3 cellular contexts compared by ENCODE assay signal in the genomic region with DNA sequence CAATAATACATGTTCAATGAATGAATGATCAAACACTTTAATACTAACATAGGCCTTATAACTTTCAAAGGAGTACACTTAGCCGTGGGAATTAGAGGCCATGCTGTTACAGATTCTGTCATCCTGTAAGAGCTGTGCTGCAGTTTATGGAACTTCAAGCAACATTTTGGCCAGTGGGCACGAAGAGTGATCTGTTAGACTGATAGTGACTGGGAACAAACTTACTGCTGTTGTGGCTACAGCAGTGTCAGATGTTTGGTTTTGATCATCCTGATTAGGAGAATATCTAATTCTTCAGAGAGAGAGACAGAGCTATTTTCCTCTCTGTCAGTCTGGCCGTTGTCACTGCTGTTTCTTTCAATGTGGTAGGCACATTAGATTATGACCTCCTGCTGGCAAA.
"Had no signal": no experiment of that assay in that cellular context is flagged by ENCODE, and none has a peak within 500 bp of the region (broad histone marks: within the 10 kb centered on the region; RNA-seq: fewer than 3 reads in every experiment).

No MANE protein-coding gene starts in this region.

- H3K4me3 ChIP-seq: GM12878 had no signal

- DNase-seq: GDM1, GF-D8 had no signal

- ATAC-seq: GM12878 had no signal
